ENCODE assay signal across 31 cellular contexts in the genomic region with DNA sequence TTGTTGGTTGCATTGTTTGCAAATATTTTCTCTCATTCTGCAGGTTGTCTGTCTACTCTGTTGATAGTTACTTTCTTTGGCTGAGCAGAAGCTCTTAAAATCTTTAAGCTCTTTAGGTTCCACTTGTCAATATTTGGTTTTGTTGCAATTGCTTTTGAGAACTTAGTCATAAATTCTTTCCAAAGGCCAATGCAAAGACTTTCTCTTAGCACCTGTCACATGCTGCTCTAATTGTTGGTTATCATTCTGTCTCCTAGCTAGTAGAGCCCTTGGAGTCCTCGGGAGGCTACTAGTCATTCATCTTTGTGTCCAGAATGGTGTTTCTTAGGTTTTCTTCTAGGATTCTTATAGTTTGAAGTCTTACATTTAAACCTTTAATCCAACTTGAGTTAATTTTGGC.
"Had no signal": no experiment of that assay in that cellular context is flagged by ENCODE, and none has a peak within 500 bp of the region (broad histone marks: within the 10 kb centered on the region; RNA-seq: fewer than 3 reads in every experiment).

No MANE protein-coding gene starts in this region.

- H3K9me3 ChIP-seq: ovary, psoas muscle, spleen, suprapubic skin, testis, tibial artery, transverse colon, upper lobe of right lung, uterus had no signal

- H3K27me3 Mint-ChIP-seq: progenitor cell of endocrine pancreas; stimulated activated memory B cell treated with anti-CD40 and anti-IgM and Interleukin-4, amounts not matched to agents 10 μg/mL and 1 μg/mL and 100 μg/mL, for 72 hours; stimulated activated naive CD8-positive, alpha-beta T cell treated with anti-CD3 and anti-CD28 coated beads, Interleukin-15, amount 100 ng/mL, for 72 hours; type B pancreatic cell had no signal

- H3K27me3 ChIP-seq: neural progenitor cell, ovary, spleen, suprapubic skin, testis, transverse colon, upper lobe of right lung, uterus had no signal

- H3K4me1 Mint-ChIP-seq: natural killer cell; neural progenitor cell; stimulated activated memory B cell treated with anti-CD40 and anti-IgM and Interleukin-4, amounts not matched to agents 10 μg/mL and 1 μg/mL and 100 μg/mL, for 72 hours; stimulated activated naive CD8-positive, alpha-beta T cell treated with anti-CD3 and anti-CD28 coated beads, Interleukin-15, amount 100 ng/mL, for 72 hours had no signal

- H3K4me2 ChIP-seq: neural progenitor cell, smooth muscle cell had no signal

- H3K79me2 ChIP-seq: parathyroid adenoma had no signal

- H3K4me1 ChIP-seq: neural progenitor cell, parathyroid adenoma, psoas muscle, spleen, suprapubic skin, testis, tibial artery, upper lobe of right lung, uterus had no signal

- H3K4me3 ChIP-seq: neural progenitor cell, ovary, psoas muscle, skin epidermis, smooth muscle cell, spleen, suprapubic skin, testis, tibial artery, transverse colon, upper lobe of right lung, uterus had no signal

- ATAC-seq: natural killer cell; psoas muscle; right cardiac atrium; sciatic nerve; stimulated activated memory B cell treated with anti-CD40 and anti-IgM and Interleukin-4, amounts not matched to agents 10 μg/mL and 1 μg/mL and 100 μg/mL, for 72 hours; stimulated activated naive CD8-positive, alpha-beta T cell treated with anti-CD3 and anti-CD28 coated beads, Interleukin-15, amount 100 ng/mL, for 72 hours; stimulated activated naive CD8-positive, alpha-beta T cell treated with anti-CD3 and anti-CD28 coated beads, Interleukin-15, Interleukin-2, amounts not matched to agents 100 U/mL and 50 U/mL, for 24 hours; upper lobe of right lung had no signal

- H3K4me3 Mint-ChIP-seq: natural killer cell; nephron; neural progenitor cell; stimulated activated memory B cell treated with anti-CD40 and anti-IgM and Interleukin-4, amounts not matched to agents 10 μg/mL and 1 μg/mL and 100 μg/mL, for 72 hours; stimulated activated naive CD8-positive, alpha-beta T cell treated with anti-CD3 and anti-CD28 coated beads, Interleukin-15, amount 100 ng/mL, for 72 hours; type B pancreatic cell had no signal

- H2AFZ ChIP-seq: neural progenitor cell, parathyroid adenoma had no signal

- H3K27ac Mint-ChIP-seq: natural killer cell; nephron; neural progenitor cell; progenitor cell of endocrine pancreas; stimulated activated memory B cell treated with anti-CD40 and anti-IgM and Interleukin-4, amounts not matched to agents 10 μg/mL and 1 μg/mL and 100 μg/mL, for 72 hours; stimulated activated naive CD8-positive, alpha-beta T cell treated with anti-CD3 and anti-CD28 coated beads, Interleukin-15, amount 100 ng/mL, for 72 hours; type B pancreatic cell had no signal

- H3K9me3 Mint-ChIP-seq: nephron, neural progenitor cell had no signal

- H3K36me3 Mint-ChIP-seq: natural killer cell; neural progenitor cell; stimulated activated memory B cell treated with anti-CD40 and anti-IgM and Interleukin-4, amounts not matched to agents 10 μg/mL and 1 μg/mL and 100 μg/mL, for 72 hours; type B pancreatic cell had no signal

- H3K36me3 ChIP-seq: neural progenitor cell, ovary, spleen, suprapubic skin, tibial artery, transverse colon, upper lobe of right lung, uterus had no signal

- H3K27ac ChIP-seq: neural progenitor cell, ovary, parathyroid adenoma, psoas muscle, skin epidermis, spleen, suprapubic skin, testis, tibial artery, transverse colon, upper lobe of right lung, uterus had no signal

- DNase-seq: natural killer cell; occipital lobe; ovary; posterior cingulate gyrus; psoas muscle; right cardiac atrium; spleen; stimulated activated CD4-positive, alpha-beta T cell treated with anti-CD3 and anti-CD28 coated beads, Interleukin-12 subunit alpha, Interleukin-12 subunit beta, amount 100 ng/mL, for 4 hours; stimulated activated CD4-positive, alpha-beta T cell treated with anti-CD3 and anti-CD28 coated beads, Interleukin-1b, Interleukin-23, amount 100 ng/mL, for 48 hours; stimulated activated CD4-positive, alpha-beta T cell treated with anti-CD3 and anti-CD28 coated beads, Interleukin-4, amount 100 ng/mL, for 1 hour; stimulated activated CD4-positive, alpha-beta T cell treated with anti-CD3 and anti-CD28 coated beads, Interleukin-4, amount 100 ng/mL, for 4 hours; stimulated activated CD8-positive, alpha-beta memory T cell treated with anti-CD3 and anti-CD28 coated beads, Interleukin-4, amount 100 ng/mL, for 48 hours; stimulated activated naive CD4-positive, alpha-beta T cell; stimulated activated naive CD8-positive, alpha-beta T cell treated with anti-CD3 and anti-CD28 coated beads, Interleukin-15, amount 100 ng/mL, for 72 hours; stimulated activated naive CD8-positive, alpha-beta T cell treated with anti-CD3 and anti-CD28 coated beads, Interleukin-15, Interleukin-2, amounts not matched to agents 100 U/mL and 50 U/mL, for 24 hours; substantia nigra; testis; tibial artery; transverse colon; upper lobe of right lung; uterus had no signal
